ENCODE assay signal across 9 cellular contexts in genomic region chr1:169466259-169467230, GRCh38. TPM values are rescaled to one million over a fixed set of nuclear protein-coding genes. Genes with fewer than 3 reads are reported as not detected.
A peak's percentile ranks its signal among the peaks of the same experiment; 100 is the strongest.
DNase-seq lines count a peak whose midpoint lies in the region; ATAC-seq and TF ChIP-seq lines count a peak whose summit lies in the region.
"Had no signal": no experiment of that assay in that cellular context is flagged by ENCODE, and none has a peak within 500 bp of the region (broad histone marks: within the 10 kb centered on the region; RNA-seq: fewer than 3 reads in every experiment).

No MANE protein-coding gene starts in this region.

- POLR2A ChIA-PET in HCT116 (lab: Charles Lee): no interaction called here

- H3K9me3 Mint-ChIP-seq in activated CD8-positive, alpha-beta memory T cell treated with anti-CD3 and anti-CD28 coated beads, Interleukin-2, amount 10 ng/mL, durations not matched to agents 7 days and 5 days (ENCODE audit: low read depth): no peaks in the 10 kb centered on the region
- H3K9me3 Mint-ChIP-seq: T-cell had no signal

- no peak overlapping the region for H3K27ac Mint-ChIP-seq in activated CD8-positive, alpha-beta memory T cell treated with anti-CD3 and anti-CD28 coated beads, Interleukin-2, amount 10 ng/mL, durations not matched to agents 7 days and 5 days
- H3K27ac Mint-ChIP-seq: T-cell had no signal

- peak; percentile 43 for DNase-seq in D341Med (ENCODE audit: low spot score)
- peak; percentile 27 for DNase-seq in HCT116 (ENCODE audit: low read depth, low spot score)
- DNase-seq in SHP77 (lab: John Stamatoyannopoulos, UW): peak; percentile 13 to 15
- DNase-seq in foreskin fibroblast: peak; percentile 10 to 56
- DNase-seq in transverse colon: peak; percentile 26
- DNase-seq in activated CD8-positive, alpha-beta memory T cell treated with anti-CD3 and anti-CD28 coated beads, Interleukin-2, amount 10 ng/mL, durations not matched to agents 7 days and 5 days: no peak
- DNase-seq in stimulated activated CD4-positive, alpha-beta T cell treated with anti-CD3 and anti-CD28 coated beads, Interleukin-12 subunit alpha, Interleukin-12 subunit beta, amount 100 ng/mL, for 4 hours: no peak

- peak; percentile 70 for ATAC-seq in HCT116
- no peak for ATAC-seq in activated CD8-positive, alpha-beta memory T cell treated with anti-CD3 and anti-CD28 coated beads, Interleukin-2, amount 10 ng/mL, durations not matched to agents 7 days and 5 days
- ATAC-seq: T-cell had no signal

- H3K4me3 ChIP-seq in HCT116 (replicated peaks in 1 of 2; ENCODE audit: low read depth in 1 of 2, low read length in 2 of 2) (no peak overlapping the region), foreskin fibroblast (ENCODE audit: low read depth in 1 of 2, low read length in 2 of 2) (no peak overlapping the region), transverse colon (no peak overlapping the region)

- H3K27ac ChIP-seq in HCT116 (ENCODE audit: low read depth, low read length) (no peak overlapping the region), transverse colon (no peak overlapping the region)

- H3K27me3 ChIP-seq in HCT116 (ENCODE audit: insufficient read depth, low read length) (no peaks in the 10 kb centered on the region), transverse colon (no peaks in the 10 kb centered on the region)

- no peak overlapping the region for H3K4me2 ChIP-seq in HCT116 (ENCODE audit: low read length)

- CTCF ChIA-PET in HCT116 (lab: Charles Lee): interaction anchor here (0.8 to 2.1 kb wide), 3 partner anchors 62 to 863 kb away, joined by 3 to 13 read pairs (median 10); no protein-coding TSS in a partner anchor
- CTCF ChIA-PET in activated CD8-positive, alpha-beta memory T cell treated with anti-CD3 and anti-CD28 coated beads, Interleukin-2, amount 10 ng/mL, durations not matched to agents 7 days and 5 days (lab: Charles Lee): interaction anchor here (0.6 to 2.5 kb wide), 4 partner anchors 79 to 863 kb away, joined by 3 to 10 read pairs (median 4); no protein-coding TSS in a partner anchor

- H3K9me3 ChIP-seq in HCT116 (ENCODE audit: control insufficient read depth in 1 of 2, insufficient read depth in 1 of 2, low read depth in 1 of 2, low read length in 2 of 2) (no peaks in the 10 kb centered on the region), transverse colon (no peaks in the 10 kb centered on the region)

- no peak overlapping the region for H3K4me3 Mint-ChIP-seq in activated CD8-positive, alpha-beta memory T cell treated with anti-CD3 and anti-CD28 coated beads, Interleukin-2, amount 10 ng/mL, durations not matched to agents 7 days and 5 days
- H3K4me3 Mint-ChIP-seq: T-cell had no signal

- no peaks in the 10 kb centered on the region for H3K79me2 ChIP-seq in HCT116 (ENCODE audit: insufficient read depth, low read length)

- H4K20me1 ChIP-seq in HCT116 (ENCODE audit: insufficient read depth): no peaks in the 10 kb centered on the region

- 68 to 83% methylated on average over 7 to 8 of the region's 8 CpGs for WGBS in transverse colon (ENCODE audit: low coverage in 1 of 2), 2 donors

- peaks cover 6% of the 10 kb centered on the region for H3K4me1 Mint-ChIP-seq in activated CD8-positive, alpha-beta memory T cell treated with anti-CD3 and anti-CD28 coated beads, Interleukin-2, amount 10 ng/mL, durations not matched to agents 7 days and 5 days
- H3K4me1 Mint-ChIP-seq: T-cell had no signal

- intact Hi-C loops in HCT116 (cut with micrococcal nuclease) (loop anchor here (1.0 to 10.0 kb wide), 2 partner anchors 80 to 862 kb away; no protein-coding TSS in a partner anchor), transverse colon (cut with DNase I; ENCODE audit: low total_unique reads) (no loop called here)

- H3K36me3 Mint-ChIP-seq in activated CD8-positive, alpha-beta memory T cell treated with anti-CD3 and anti-CD28 coated beads, Interleukin-2, amount 10 ng/mL, durations not matched to agents 7 days and 5 days: peaks cover 8% of the 10 kb centered on the region

- no peak overlapping the region for H3K9ac ChIP-seq in HCT116 (ENCODE audit: low read length)

- H3K4me1 ChIP-seq in HCT116 (ENCODE audit: control insufficient read depth in 1 of 2, insufficient read depth in 2 of 2, low read length in 2 of 2) (no peaks in the 10 kb centered on the region), transverse colon (no peaks in the 10 kb centered on the region)

- no peaks in the 10 kb centered on the region for H3K27me3 Mint-ChIP-seq in activated CD8-positive, alpha-beta memory T cell treated with anti-CD3 and anti-CD28 coated beads, Interleukin-2, amount 10 ng/mL, durations not matched to agents 7 days and 5 days
- H3K27me3 Mint-ChIP-seq: T-cell had no signal

- no peaks in the 10 kb centered on the region for H3K9me2 ChIP-seq in HCT116 (ENCODE audit: insufficient read depth)

- peak; percentile 67 for TF ChIP-seq RAD21 in HCT116 (IDR thresholded peaks at IDR 0.05; ENCODE audit: low read depth)

- peak; percentile 8 to 51 (median 51); a peak in 4 of 6 replicates for TF ChIP-seq CTCF in HCT116 (IDR thresholded peaks at IDR 0.05 in 2 of 3, conservative IDR thresholded peaks at IDR 0.05 in 1 of 3; ENCODE audit: borderline replicate concordance in 1 of 3, insufficient read depth in 1 of 3, low read depth in 2 of 3, low read length in 2 of 3)
- TF ChIP-seq CTCF in foreskin fibroblast (IDR thresholded peaks at IDR 0.05; ENCODE audit: low read depth, low read length): peak; percentile 9
- peak; percentile 38 to 47 (median 41) for TF ChIP-seq CTCF in transverse colon (IDR thresholded peaks at IDR 0.05)

- in situ Hi-C loops in transverse colon (cut with MboI; ENCODE audit: low pct_ligation_motif_present in 1 of 4, low pct_unique_long_range_greater_than_20kb in 1 of 4, low sequenced_read_pairs in 3 of 4): loop anchor here in 1 of 4 donors (10.0 kb wide), 1 partner anchor 78 kb away; no protein-coding TSS in a partner anchor

- BruUV-seq in HCT116 (replicated peaks; lab: Mats Ljungman, UMichigan): no TSS peak

- RAD21 ChIA-PET in HCT116 (lab: Charles Lee; ENCODE audit: low non-redundant PET in 1 of 2, low total read pairs in 2 of 2, uncharacterized antibody in 2 of 2, unreplicated experiment in 2 of 2): interaction anchor here in 1 of 2 experiments (1.9 kb wide), 1 partner anchor 80 kb away, joined by 6 read pairs; no protein-coding TSS in a partner anchor

- H3K36me3 ChIP-seq in HCT116 (ENCODE audit: control insufficient read depth in 1 of 2, insufficient read depth in 2 of 2, low read length in 2 of 2): peaks cover 0 to 3% of the 10 kb centered on the region in 2 experiments; a peak in 1 of 4 replicates
- H3K36me3 ChIP-seq in transverse colon: peaks cover 0 to 10% (median 0%) of the 10 kb centered on the region in 4 donors

- H2AFZ ChIP-seq in HCT116 (ENCODE audit: low read depth, low read length, poor library complexity, severe bottlenecking): no peak overlapping the region

- no peak for TF ChIP-seq EP300 in transverse colon (IDR thresholded peaks at IDR 0.05; ENCODE audit: low read depth)

- TF ChIP-seq POLR2A in HCT116 (IDR thresholded peaks at IDR 0.05; ENCODE audit: borderline replicate concordance, extremely low read depth, insufficient read depth, insufficient read length) (no peak), transverse colon (IDR thresholded peaks at IDR 0.05) (no peak)

TF ChIP-seq in HCT116, 20 proteins besides CTCF, POLR2A, EP300 and RAD21:
- TF ChIP-seq SP1 (IDR thresholded peaks at IDR 0.05; ENCODE audit: low read depth) (no peak), ZNF274 (IDR thresholded peaks at IDR 0.05; ENCODE audit: low read depth, low read length) (no peak), ELF1 (IDR thresholded peaks at IDR 0.05; ENCODE audit: borderline replicate concordance, low read depth) (no peak), JUND (IDR thresholded peaks at IDR 0.05) (no peak), POLR2AphosphoS5 (IDR thresholded peaks at IDR 0.05; ENCODE audit: low read depth, low read length) (no peak)

RNA-seq across cellular contexts. Expression of gene SLC19A2, which starts 19.2 kb away (rescaled TPM):
- total RNA-seq in HCT116 (2021; ENCODE audit: unreplicated experiment): 10.1 TPM
- 3.6 and 5.0 TPM in 2 replicates for polyA plus RNA-seq in HCT116 (2012)
- 10 to 100 TPM in 3 of 4 donors, 1 to 10 TPM in 1; 2.8 to 20.2 (median 14.9) TPM for total RNA-seq in transverse colon
- 1 to 10 TPM; 5.0 to 7.8 TPM for total RNA-seq in activated CD8-positive, alpha-beta memory T cell treated with anti-CD3 and anti-CD28 coated beads, Interleukin-2, amount 10 ng/mL, durations not matched to agents 7 days and 5 days

RNA-seq across cellular contexts. Expression of gene CCDC181, which starts 39.3 kb away (rescaled TPM):
- total RNA-seq in HCT116 (2021; ENCODE audit: unreplicated experiment) (not detected), transverse colon (under 1 TPM in 2 of 4 donors, not detected in 2; 0.14 to 0.95 TPM)
- not detected in 2 replicates for polyA plus RNA-seq in HCT116 (2012)
- total RNA-seq in activated CD8-positive, alpha-beta memory T cell treated with anti-CD3 and anti-CD28 coated beads, Interleukin-2, amount 10 ng/mL, durations not matched to agents 7 days and 5 days: under 1 TPM in 1 of 2 experiments, not detected in 1; 0.19 TPM
- total RNA-seq: T-cell had no signal
- polyA plus RNA-seq: keratinocyte had no signal

Comparison
In these comparisons a context has a peak if more than half of its experiments do, and no peak if none do; other contexts are left out.
1. DNase-seq: peak in D341Med (single experiment), HCT116 (single experiment), SHP77 (2 of 2), foreskin fibroblast (2 of 2) and transverse colon (single experiment); none in activated CD8-positive, alpha-beta memory T cell treated with anti-CD3 and anti-CD28 coated beads, Interleukin-2, amount 10 ng/mL, durations not matched to agents 7 days and 5 days (single experiment) and stimulated activated CD4-positive, alpha-beta T cell treated with anti-CD3 and anti-CD28 coated beads, Interleukin-12 subunit alpha, Interleukin-12 subunit beta, amount 100 ng/mL, for 4 hours (single experiment).
2. Peak in every context shown above with its lines, with median percentiles within 50 percentile points of each other: CTCF ChIP-seq.